ENCODE assay signal across 21 cellular contexts in genomic region chr3:153961498-153961897, GRCh38.
DNase-seq lines count a peak whose midpoint lies in the region; ATAC-seq and TF ChIP-seq lines count a peak whose summit lies in the region.
"Had no signal": no experiment of that assay in that cellular context is flagged by ENCODE, and none has a peak within 500 bp of the region (broad histone marks: within the 10 kb centered on the region; RNA-seq: fewer than 3 reads in every experiment).

No MANE protein-coding gene starts in this region.

- no peak overlapping the region for H4K8ac ChIP-seq in mesendoderm (ENCODE audit: low read depth, low read length)

- no peak overlapping the region for H3K27ac Mint-ChIP-seq in CD8-positive, alpha-beta T cell
- H3K27ac Mint-ChIP-seq: T-helper 1 cell treated with Interleukin-12 subunit alpha and Interleukin-12 subunit beta and Interleukin-4 antibody, amounts not matched to agents 30 μg/mL and 1 μg/mL, for 36 hours had no signal

- no peak overlapping the region for H3K18ac ChIP-seq in mesendoderm (ENCODE audit: low read length)

- H2AK5ac ChIP-seq in mesendoderm (ENCODE audit: low read length), result no peak overlapping the region

- no peak for TF ChIP-seq POLR2A in breast epithelium (IDR thresholded peaks at IDR 0.05)

- H3K27me3 ChIP-seq in mesendoderm (ENCODE audit: insufficient read depth, low read length, poor library complexity), result no peaks in the 10 kb centered on the region
- H3K27me3 ChIP-seq in breast epithelium, result no peaks in the 10 kb centered on the region
- H3K27me3 ChIP-seq in CD8-positive, alpha-beta T cell (ENCODE audit: insufficient read depth, low read length), result no peaks in the 10 kb centered on the region
- H3K27me3 ChIP-seq: brain microvascular endothelial cell, colonic mucosa, MG63, SJSA1, upper lobe of right lung had no signal

- H3K27me3 Mint-ChIP-seq in CD8-positive, alpha-beta T cell (ENCODE audit: low read depth), result peaks cover 4% of the 10 kb centered on the region

- no peak overlapping the region for H4K5ac ChIP-seq in mesendoderm (ENCODE audit: low read length)

- H3K23ac ChIP-seq in mesendoderm (ENCODE audit: low read length), result no peak overlapping the region

- POLR2A ChIA-PET in HEK293 (lab: Yijun Ruan, JAX), result no interaction called here
- POLR2A ChIA-PET in CD8-positive, alpha-beta T cell (lab: Charles Lee), result no interaction called here

- no peaks in the 10 kb centered on the region for H3K79me1 ChIP-seq in mesendoderm (ENCODE audit: low read length)

- no peak overlapping the region for H3K4me2 ChIP-seq in mesendoderm (ENCODE audit: low read length)

- H2BK120ac ChIP-seq in mesendoderm (ENCODE audit: low read depth, low read length), result no peak overlapping the region

- H3K56ac ChIP-seq in mesendoderm (ENCODE audit: low read length), result no peak overlapping the region

- no peak overlapping the region for H3K4ac ChIP-seq in mesendoderm (ENCODE audit: low read depth, low read length)

- no peak overlapping the region for H3K9ac ChIP-seq in mesendoderm (ENCODE audit: low read length)

- H3K4me3 ChIP-seq in HEK293 (ENCODE audit: low read depth, low read length) (no peak overlapping the region), mesendoderm (ENCODE audit: low read length) (no peak overlapping the region), breast epithelium (no peak overlapping the region)
- no peak overlapping the region for H3K4me3 ChIP-seq in CD8-positive, alpha-beta T cell (ENCODE audit: low read depth, low read length)
- H3K4me3 ChIP-seq: colonic mucosa, MG63, SJSA1, upper lobe of right lung had no signal

- H3K9me3 Mint-ChIP-seq in CD8-positive, alpha-beta T cell, result no peaks in the 10 kb centered on the region

- no peaks in the 10 kb centered on the region for H3K4me1 Mint-ChIP-seq in CD8-positive, alpha-beta T cell (ENCODE audit: low read depth)

- no peak for ATAC-seq in CD8-positive, alpha-beta T cell
- ATAC-seq: upper lobe of right lung had no signal

- H3K27ac ChIP-seq in HEK293 (ENCODE audit: extremely low read depth, low read depth, low read length), result no peak overlapping the region
- no peak overlapping the region for H3K27ac ChIP-seq in mesendoderm (ENCODE audit: low read depth, low read length)
- H3K27ac ChIP-seq in breast epithelium, result no peak overlapping the region
- H3K27ac ChIP-seq in CD8-positive, alpha-beta T cell (ENCODE audit: low read depth, low read length), result no peak overlapping the region
- H3K27ac ChIP-seq: brain microvascular endothelial cell, colonic mucosa, HL-60, SJSA1, upper lobe of right lung had no signal

- intact Hi-C loops in breast epithelium (cut with DNase I; ENCODE audit: low total_unique reads), result no loop called here
- intact Hi-C loops in CD8-positive, alpha-beta T cell (cut with DNase I, micrococcal nuclease), result no loop called here

- H3K4me1 ChIP-seq in HEK293 (ENCODE audit: control insufficient read depth, insufficient read depth, low read length) (no peaks in the 10 kb centered on the region), mesendoderm (ENCODE audit: control insufficient read depth, low read depth, low read length) (no peaks in the 10 kb centered on the region), breast epithelium (no peaks in the 10 kb centered on the region)
- no peaks in the 10 kb centered on the region for H3K4me1 ChIP-seq in CD8-positive, alpha-beta T cell (ENCODE audit: insufficient read depth, low read length)
- H3K4me1 ChIP-seq: colonic mucosa, SJSA1, upper lobe of right lung had no signal

- H3K79me2 ChIP-seq in mesendoderm (ENCODE audit: control insufficient read depth, insufficient read depth, low read length), result no peaks in the 10 kb centered on the region

- no peaks in the 10 kb centered on the region for H3K36me3 Mint-ChIP-seq in CD8-positive, alpha-beta T cell

- no peak for TF ChIP-seq CTCF in HEK293 (tag by site-specific recombination; IDR thresholded peaks at IDR 0.05)
- no peak for TF ChIP-seq CTCF in breast epithelium (IDR thresholded peaks at IDR 0.05)
- no peak for TF ChIP-seq CTCF in CD8-positive, alpha-beta T cell (IDR thresholded peaks at IDR 0.05)

- WGBS in mesendoderm (ENCODE audit: extremely low coverage, insufficient coverage, low lambda C conversion rate), result no CpG with 5 or more reads among the region's 3 CpGs

- CTCF ChIA-PET in HEK293 (lab: Yijun Ruan, JAX), result interaction anchor here (0.6 kb wide), 1 partner anchor 1845 kb away, joined by 3 read pairs; the partner anchor contains the start of gene C3orf33
- CTCF ChIA-PET in CD8-positive, alpha-beta T cell (lab: Charles Lee), result no interaction called here

- no peak overlapping the region for H3K4me3 Mint-ChIP-seq in CD8-positive, alpha-beta T cell
- H3K4me3 Mint-ChIP-seq: T-helper 1 cell treated with Interleukin-12 subunit alpha and Interleukin-12 subunit beta and Interleukin-4 antibody, amounts not matched to agents 30 μg/mL and 1 μg/mL, for 36 hours had no signal

- H3K36me3 ChIP-seq in HEK293 (ENCODE audit: control insufficient read depth in 2 of 2, insufficient read depth in 1 of 2, low read length in 2 of 2), result no peaks in the 10 kb centered on the region
- H3K36me3 ChIP-seq in mesendoderm (ENCODE audit: control insufficient read depth, insufficient read depth, low read length), result no peaks in the 10 kb centered on the region
- H3K36me3 ChIP-seq in breast epithelium, result no peaks in the 10 kb centered on the region
- H3K36me3 ChIP-seq in CD8-positive, alpha-beta T cell (ENCODE audit: insufficient read depth, low read length), result no peaks in the 10 kb centered on the region
- H3K36me3 ChIP-seq: brain microvascular endothelial cell, colonic mucosa, MG63, SJSA1, upper lobe of right lung had no signal

- H2BK5ac ChIP-seq in mesendoderm (ENCODE audit: low read length), result no peak overlapping the region

- H3K9me3 ChIP-seq in HEK293 (ENCODE audit: control insufficient read depth, insufficient read depth, low read depth, low read length), result no peaks in the 10 kb centered on the region
- H3K9me3 ChIP-seq in breast epithelium, result no peaks in the 10 kb centered on the region
- H3K9me3 ChIP-seq in CD8-positive, alpha-beta T cell (ENCODE audit: low read length), result no peaks in the 10 kb centered on the region
- H3K9me3 ChIP-seq: colonic mucosa, MG63, SJSA1, upper lobe of right lung had no signal

- H2BK15ac ChIP-seq in mesendoderm (replicated peaks; ENCODE audit: low read depth), result no peak overlapping the region

- DNase-seq in NCI-H1417 treated with DMSO at 0.1 percent for 48 hours (lab: John Stamatoyannopoulos, UW), result peak; percentile 31
- DNase-seq in NCI-H774 (lab: John Stamatoyannopoulos, UW), result peak; percentile 77
- peak; percentile 81 for DNase-seq in mesendoderm
- DNase-seq in DMS114 treated with DMSO at 0.1 percent for 48 hours (lab: John Stamatoyannopoulos, UW; ENCODE audit: unreplicated experiment), result no peak
- DNase-seq in breast epithelium (ENCODE audit: low spot score in 2 of 2), result no peak
- DNase-seq in CD8-positive, alpha-beta T cell, result no peak
- no peak for DNase-seq in activated CD4-positive, alpha-beta T cell treated with anti-CD3 and anti-CD28 coated beads, Interleukin-2, amount 50 U/mL, for 48 hours
- DNase-seq: activated CD8-positive, alpha-beta memory T cell treated with anti-CD3 and anti-CD28 coated beads, Interleukin-2, amount 50 U/mL, for 48 hours; activated effector memory CD4-positive, alpha-beta T cell treated with anti-CD3 and anti-CD28 coated beads, Interleukin-2, amount 50 U/mL, for 16 hours; brain microvascular endothelial cell; colonic mucosa; glutamatergic neuron; IMR-90; MG63; occipital lobe; retina; upper lobe of right lung had no signal

TF ChIP-seq in HEK293, 187 proteins besides CTCF, POLR2A, EP300 and RAD21:
- TF ChIP-seq KLF7 (tag by site-specific recombination; IDR thresholded peaks at IDR 0.05; ENCODE audit: borderline replicate concordance) (no peak), ZNF837 (tag by site-specific recombination; IDR thresholded peaks at IDR 0.05) (no peak), ZNF48 (tag by site-specific recombination; IDR thresholded peaks at IDR 0.05) (no peak), TRIM28 (IDR thresholded peaks at IDR 0.05; ENCODE audit: borderline replicate concordance, low read length) (0 out of 2 replicates have a peak, but pooled peaks have one; percentile 29), MEIS1 (CRISPR knock-in tag; IDR thresholded peaks at IDR 0.05; ENCODE audit: borderline replicate concordance) (no peak), EGR2 (tag by site-specific recombination; IDR thresholded peaks at IDR 0.05; ENCODE audit: low read depth) (no peak), SETDB1 (IDR thresholded peaks at IDR 0.05; ENCODE audit: insufficient read length, low read length) (peak; percentile 16), ZBTB7A (tag by site-specific recombination; IDR thresholded peaks at IDR 0.05; ENCODE audit: low read depth) (no peak), ZNF391 (tag by site-specific recombination; IDR thresholded peaks at IDR 0.05; ENCODE audit: borderline replicate concordance, low read depth) (no peak), ZSCAN4 (tag by site-specific recombination; IDR thresholded peaks at IDR 0.05) (no peak), HOXA7 (CRISPR knock-in tag; IDR thresholded peaks at IDR 0.05; ENCODE audit: borderline replicate concordance) (no peak), ZNF514 (tag by site-specific recombination; IDR thresholded peaks at IDR 0.05) (no peak), FEZF1 (tag by site-specific recombination; IDR thresholded peaks at IDR 0.05) (no peak), ZNF26 (tag by site-specific recombination; IDR thresholded peaks at IDR 0.05) (no peak)
TF ChIP-seq in HEK293: peak in this region for 2.

Comparison
In these comparisons a context has a peak if more than half of its experiments do, and no peak if none do; other contexts are left out.
1. DNase-seq: peak in NCI-H1417 treated with DMSO at 0.1 percent for 48 hours (single experiment), NCI-H774 (single experiment) and mesendoderm (single experiment); none in DMS114 treated with DMSO at 0.1 percent for 48 hours (single experiment), breast epithelium (0 of 2), CD8-positive, alpha-beta T cell (0 of 7) and activated CD4-positive, alpha-beta T cell treated with anti-CD3 and anti-CD28 coated beads, Interleukin-2, amount 50 U/mL, for 48 hours (0 of 2).